11 cellular contexts compared by ENCODE assay signal in the genomic region with DNA sequence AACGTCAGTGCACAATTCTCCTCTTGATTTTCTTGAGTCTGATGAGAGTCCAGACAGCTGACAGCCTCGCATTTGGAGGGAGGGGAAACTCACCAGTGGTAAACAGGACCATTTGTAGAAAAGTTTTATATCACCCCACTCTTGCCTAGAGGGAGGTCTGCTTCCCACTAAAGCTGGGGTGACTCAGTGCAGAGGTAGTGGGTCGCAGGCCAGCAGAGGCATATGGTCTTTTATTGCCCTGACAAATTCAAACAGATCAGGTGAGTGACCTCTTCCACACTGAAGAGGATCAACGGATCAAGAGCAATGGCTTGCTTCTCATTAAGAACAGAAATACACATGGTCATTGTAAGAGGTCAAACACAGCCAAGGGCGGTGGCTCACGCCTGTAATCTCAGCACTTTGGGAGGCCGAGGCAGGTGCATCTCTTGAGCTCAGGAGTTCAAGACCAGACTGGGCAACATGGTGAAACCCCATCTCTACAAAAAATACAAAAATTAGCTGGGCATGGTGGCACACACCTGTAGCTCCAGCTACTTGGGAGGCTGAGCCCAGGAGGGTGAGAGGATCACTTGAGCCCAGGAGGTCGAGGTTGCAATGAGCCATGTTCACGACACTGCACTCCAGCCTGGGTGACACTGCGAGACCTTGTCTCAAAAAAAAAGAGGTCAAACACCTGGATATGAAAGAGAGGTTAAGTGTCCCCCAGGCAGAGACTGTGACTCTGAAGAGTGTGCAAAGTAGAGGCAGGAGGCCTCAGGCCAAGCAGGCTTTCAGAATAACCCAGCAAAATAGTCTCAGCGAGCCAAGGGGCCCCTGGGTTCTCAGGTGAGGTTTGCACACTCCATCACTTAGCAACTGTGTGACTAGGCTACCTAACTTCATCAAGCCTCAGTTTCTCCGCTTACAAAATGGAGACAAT.
"Had no signal": no experiment of that assay in that cellular context is flagged by ENCODE, and none has a peak within 500 bp of the region (broad histone marks: within the 10 kb centered on the region; RNA-seq: fewer than 3 reads in every experiment).

No MANE protein-coding gene starts in this region.

- DNase-seq: activated B cell treated with CpG ODN at 0.5 μM for 24 hours; activated CD4-positive, alpha-beta memory T cell treated with anti-CD3 and anti-CD28 coated beads, Interleukin-2, amount 10 ng/mL, durations not matched to agents 7 days and 5 days; activated CD4-positive, alpha-beta T cell treated with anti-CD3 and anti-CD28 coated beads for 48 hours; activated CD8-positive, alpha-beta memory T cell treated with anti-CD3 and anti-CD28 coated beads, Interleukin-2, amount 10 ng/mL, durations not matched to agents 7 days and 5 days; activated naive CD4-positive, alpha-beta T cell treated with anti-CD3 and anti-CD28 coated beads for 36 hours; colonic mucosa; left colon; stimulated activated CD4-positive, alpha-beta T cell treated with anti-CD3 and anti-CD28 coated beads, Interleukin-2, amount 100 ng/mL, for 24 hours; stimulated activated naive CD8-positive, alpha-beta T cell treated with anti-CD3 and anti-CD28 coated beads, Interleukin-15, Interleukin-2, amounts not matched to agents 100 U/mL and 50 U/mL, for 24 hours had no signal

- H3K27me3 ChIP-seq: colonic mucosa had no signal

- H2AFZ ChIP-seq: parathyroid adenoma had no signal

- ATAC-seq: activated CD8-positive, alpha-beta memory T cell treated with anti-CD3 and anti-CD28 coated beads, Interleukin-2, amount 10 ng/mL, durations not matched to agents 7 days and 5 days; left colon; stimulated activated naive CD8-positive, alpha-beta T cell treated with anti-CD3 and anti-CD28 coated beads, Interleukin-15, Interleukin-2, amounts not matched to agents 100 U/mL and 50 U/mL, for 24 hours had no signal

- H3K36me3 ChIP-seq: colonic mucosa had no signal

- H3K27ac ChIP-seq: colonic mucosa, parathyroid adenoma had no signal

- H3K9me3 ChIP-seq: colonic mucosa had no signal

- H3K4me1 ChIP-seq: colonic mucosa had no signal

- H3K4me3 ChIP-seq: colonic mucosa, lung had no signal
